In the genomic region with DNA sequence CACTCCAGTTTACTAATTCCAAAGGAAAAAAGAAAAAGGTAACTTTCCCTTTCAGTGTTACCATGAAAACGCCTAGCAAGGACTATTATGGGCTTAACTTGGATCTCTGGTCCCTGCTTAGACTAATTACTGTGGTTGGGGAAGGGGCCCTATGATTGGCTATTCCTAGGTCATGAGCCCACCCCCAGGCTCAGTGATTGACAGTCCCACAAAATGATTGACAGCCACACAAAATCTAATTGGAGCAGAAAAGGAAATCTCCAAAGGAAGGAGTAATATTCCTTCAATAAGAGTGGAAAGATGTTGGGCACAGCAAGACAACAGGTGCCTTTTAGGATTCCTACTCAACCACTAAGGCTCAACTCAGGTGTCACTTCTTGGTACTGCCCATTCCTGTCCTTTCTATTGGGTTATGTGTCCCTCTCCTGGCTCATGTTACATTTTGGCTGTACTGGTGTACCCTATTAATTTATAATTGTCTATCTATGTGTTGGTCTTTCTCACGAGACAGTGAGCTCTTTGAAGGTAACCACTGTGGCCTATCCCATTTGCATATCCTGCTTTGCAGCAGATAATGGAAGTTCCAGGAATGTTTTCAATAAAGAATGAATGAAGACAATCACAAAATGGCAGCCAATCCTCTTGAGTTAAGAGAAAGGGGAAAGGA, we compare ENCODE assay signal across 17 cellular contexts. TPM values are rescaled to one million over a fixed set of nuclear protein-coding genes. Genes with fewer than 3 reads are reported as not detected.
DNase-seq lines count a peak whose midpoint lies in the region; ATAC-seq, FAIRE-seq and TF ChIP-seq lines count a peak whose summit lies in the region.
"Had no signal": no experiment of that assay in that cellular context is flagged by ENCODE, and none has a peak within 500 bp of the region (broad histone marks: within the 10 kb centered on the region; RNA-seq: fewer than 3 reads in every experiment).

No MANE protein-coding gene starts in this region.

- DNase-seq in NCI-H526 (lab: John Stamatoyannopoulos, UW), result peak; percentile 9 to 30
- DNase-seq in NCI-H526 treated with DMSO at 0.1 percent for 48 hours (lab: John Stamatoyannopoulos, UW), result no peak
- no peak for DNase-seq in RWPE2 (ENCODE audit: low spot score)
- no peak for DNase-seq in H1 (ENCODE audit: low read depth in 1 of 2, low spot score in 2 of 2)
- DNase-seq in activated CD4-positive, alpha-beta T cell treated with anti-CD3 and anti-CD28 coated beads, Interleukin-2, amount 10 ng/mL, durations not matched to agents 24 days and 14 days, result no peak
- no peak for DNase-seq in stimulated activated naive CD8-positive, alpha-beta T cell treated with anti-CD3 and anti-CD28 coated beads, Interleukin-15, amount 100 ng/mL, for 72 hours
- DNase-seq: AML-193; Caco-2; CD8-positive, alpha-beta memory T cell; DND-41; GDM1 had no signal

- H4K5ac ChIP-seq in H1 (ENCODE audit: insufficient read length, low read depth, low read length), result no peak overlapping the region

- H2AFZ ChIP-seq in H1 (ENCODE audit: low read length), result no peak overlapping the region

- H3K56ac ChIP-seq in H1 (replicated peaks; ENCODE audit: insufficient read length, low read depth, low read length), result no peak overlapping the region

- no peak overlapping the region for H3K4me3 ChIP-seq in HUES48 (ENCODE audit: low read depth, low read length)
- H3K4me3 ChIP-seq in RWPE2 (ENCODE audit: severe bottlenecking), result no peak overlapping the region
- H3K4me3 ChIP-seq in H1 (ENCODE audit: extremely low read depth in 1 of 4, insufficient read depth in 2 of 4, low read depth in 3 of 4, low read length in 4 of 4), result no peak overlapping the region
- H3K4me3 ChIP-seq: BLaER1 had no signal

- no peak overlapping the region for H3K14ac ChIP-seq in H1 (ENCODE audit: insufficient read length)

- H3K4me2 ChIP-seq in H1 (ENCODE audit: insufficient read depth in 1 of 2, low read depth in 2 of 2, low read length in 2 of 2), result peak overlapping the region in 1 of 2 experiments; percentile 51; a peak in 1 of 4 replicates
- H3K4me2 ChIP-seq: BLaER1 had no signal

- no peaks in the 10 kb centered on the region for H3K9me3 Mint-ChIP-seq in activated CD4-positive, alpha-beta T cell treated with anti-CD3 and anti-CD28 coated beads, Interleukin-2, amount 10 ng/mL, durations not matched to agents 24 days and 14 days
- no peaks in the 10 kb centered on the region for H3K9me3 Mint-ChIP-seq in stimulated activated naive CD8-positive, alpha-beta T cell treated with anti-CD3 and anti-CD28 coated beads, Interleukin-15, amount 100 ng/mL, for 72 hours
- H3K9me3 Mint-ChIP-seq: CD8-positive, alpha-beta memory T cell had no signal

- 94% methylated on average over 2 of the region's 2 CpGs; no CpG with 5 or more reads in 1 of the 2 experiments for WGBS in H1 (ENCODE audit: extremely low coverage in 1 of 2, insufficient coverage in 1 of 2, insufficient read length in 1 of 2, insufficient replicate concordance in 2 of 2, low coverage in 1 of 2, low lambda C conversion rate in 2 of 2, missing lambda C conversion rate in 1 of 2), 2 experiments

- H3K23me2 ChIP-seq in H1 (ENCODE audit: low read depth, low read length), result peaks cover 4% of the 10 kb centered on the region; the same call in 1 of the 2 replicates

- no peak overlapping the region for H3K4ac ChIP-seq in H1 (replicated peaks; ENCODE audit: insufficient read length, low read depth, low read length)

- POLR2A ChIA-PET in H1 (lab: Charles Lee; ENCODE audit: partially characterized antibody), result no interaction called here

- H3K79me1 ChIP-seq in H1 (ENCODE audit: low read depth, low read length), result no peaks in the 10 kb centered on the region

- H3K23ac ChIP-seq in H1 (ENCODE audit: insufficient read length), result no peak overlapping the region

- no peak for TF ChIP-seq CTCF in RWPE2 (IDR thresholded peaks at IDR 0.05; ENCODE audit: poor library complexity, severe bottlenecking)
- TF ChIP-seq CTCF in H1 (IDR thresholded peaks at IDR 0.05; ENCODE audit: control extremely low read depth in 1 of 3, insufficient read depth in 1 of 3, low read depth in 1 of 3, low read length in 3 of 3), result no peak

- no peaks in the 10 kb centered on the region for H3K9me3 ChIP-seq in HUES48 (ENCODE audit: control insufficient read depth, insufficient read depth, low read length)
- H3K9me3 ChIP-seq in RWPE2 (ENCODE audit: severe bottlenecking), result no peaks in the 10 kb centered on the region
- no peaks in the 10 kb centered on the region for H3K9me3 ChIP-seq in H1 (ENCODE audit: insufficient read depth in 2 of 2, low read depth in 1 of 2, low read length in 1 of 2)
- H3K9me3 ChIP-seq: BLaER1, Caco-2 had no signal

- TF ChIP-seq RAD21 in H1 (IDR thresholded peaks at IDR 0.05 in 1 of 2, conservative IDR thresholded peaks at IDR 0.05 in 1 of 2; ENCODE audit: low read depth in 2 of 2, low read length in 2 of 2), result no peak

- no peak for TF ChIP-seq EP300 in H1 (IDR thresholded peaks at IDR 0.05; ENCODE audit: borderline replicate concordance in 1 of 2, low read depth in 2 of 2, low read length in 2 of 2)

- H4K91ac ChIP-seq in H1 (replicated peaks; ENCODE audit: insufficient read length, low read length), result no peak overlapping the region

- H3K4me1 ChIP-seq in HUES48 (ENCODE audit: control insufficient read depth, insufficient read depth, low read length) (peaks cover 35% of the 10 kb centered on the region), RWPE2 (ENCODE audit: insufficient read depth, poor library complexity, severe bottlenecking) (peaks cover 11% of the 10 kb centered on the region), H1 (replicated peaks in 1 of 4; ENCODE audit: control insufficient read depth in 3 of 4, insufficient read depth in 4 of 4, low read length in 3 of 4) (peaks cover 4 to 15% (median 9%) of the 10 kb centered on the region in 4 experiments; a peak in 6 of 7 replicates)

- no peak for ATAC-seq in RWPE2 (ENCODE audit: low read depth)
- no peak for ATAC-seq in stimulated activated naive CD8-positive, alpha-beta T cell treated with anti-CD3 and anti-CD28 coated beads, Interleukin-15, amount 100 ng/mL, for 72 hours
- ATAC-seq in HG03565 (IDR thresholded peaks at IDR 0.05; ENCODE audit: unreplicated experiment), result no peak
- ATAC-seq: HCT116 had no signal

- no peak overlapping the region for H2BK20ac ChIP-seq in H1 (ENCODE audit: low read length)

- no peak for FAIRE-seq in H1 (lab: Jason Lieb, UNC)
- FAIRE-seq: GM19239 had no signal

- no peak overlapping the region for H2BK120ac ChIP-seq in H1 (replicated peaks; ENCODE audit: low read depth, low read length)

- H3K27ac Mint-ChIP-seq in activated CD4-positive, alpha-beta T cell treated with anti-CD3 and anti-CD28 coated beads, Interleukin-2, amount 10 ng/mL, durations not matched to agents 24 days and 14 days, result no peak overlapping the region
- no peak overlapping the region for H3K27ac Mint-ChIP-seq in stimulated activated naive CD8-positive, alpha-beta T cell treated with anti-CD3 and anti-CD28 coated beads, Interleukin-15, amount 100 ng/mL, for 72 hours
- H3K27ac Mint-ChIP-seq: CD8-positive, alpha-beta memory T cell had no signal

- H3K4me1 Mint-ChIP-seq in activated CD4-positive, alpha-beta T cell treated with anti-CD3 and anti-CD28 coated beads, Interleukin-2, amount 10 ng/mL, durations not matched to agents 24 days and 14 days, result peaks cover 10% of the 10 kb centered on the region
- H3K4me1 Mint-ChIP-seq in stimulated activated naive CD8-positive, alpha-beta T cell treated with anti-CD3 and anti-CD28 coated beads, Interleukin-15, amount 100 ng/mL, for 72 hours, result peaks cover 13% of the 10 kb centered on the region

- H3K18ac ChIP-seq in H1 (ENCODE audit: extremely low read depth, low read length), result no peak overlapping the region

- no peaks in the 10 kb centered on the region for H3K36me3 Mint-ChIP-seq in activated CD4-positive, alpha-beta T cell treated with anti-CD3 and anti-CD28 coated beads, Interleukin-2, amount 10 ng/mL, durations not matched to agents 24 days and 14 days (ENCODE audit: low read depth)

- H4K20me1 ChIP-seq in H1 (replicated peaks in 1 of 2; ENCODE audit: control insufficient read depth in 1 of 2, insufficient read depth in 2 of 2, low read length in 2 of 2), result no peaks in the 10 kb centered on the region

- no peak overlapping the region for H3K4me3 Mint-ChIP-seq in activated CD4-positive, alpha-beta T cell treated with anti-CD3 and anti-CD28 coated beads, Interleukin-2, amount 10 ng/mL, durations not matched to agents 24 days and 14 days
- no peak overlapping the region for H3K4me3 Mint-ChIP-seq in stimulated activated naive CD8-positive, alpha-beta T cell treated with anti-CD3 and anti-CD28 coated beads, Interleukin-15, amount 100 ng/mL, for 72 hours
- H3K4me3 Mint-ChIP-seq: CD8-positive, alpha-beta memory T cell had no signal

- no peaks in the 10 kb centered on the region for H3K79me2 ChIP-seq in H1 (ENCODE audit: control insufficient read depth in 1 of 2, insufficient read depth in 2 of 2, low read length in 2 of 2)

- no peaks in the 10 kb centered on the region for H3K36me3 ChIP-seq in HUES48 (ENCODE audit: control insufficient read depth, insufficient read depth, low read length)
- no peaks in the 10 kb centered on the region for H3K36me3 ChIP-seq in RWPE2 (ENCODE audit: low read depth)
- no peaks in the 10 kb centered on the region for H3K36me3 ChIP-seq in H1 (ENCODE audit: control insufficient read depth in 2 of 4, insufficient read depth in 4 of 4, low read length in 3 of 4)
- H3K36me3 ChIP-seq: BLaER1 had no signal

- H3K27ac ChIP-seq in HUES48 (ENCODE audit: low read depth, low read length), result peak overlapping the region; percentile 59
- peak overlapping the region; percentile 23 for H3K27ac ChIP-seq in RWPE2 (ENCODE audit: poor library complexity, severe bottlenecking)
- H3K27ac ChIP-seq in H1 (ENCODE audit: low read depth, low read length), result no peak overlapping the region
- H3K27ac ChIP-seq: 22Rv1, BLaER1 had no signal

- peaks cover 21% of the 10 kb centered on the region for H3K27me3 Mint-ChIP-seq in activated CD4-positive, alpha-beta T cell treated with anti-CD3 and anti-CD28 coated beads, Interleukin-2, amount 10 ng/mL, durations not matched to agents 24 days and 14 days
- peaks cover 31% of the 10 kb centered on the region for H3K27me3 Mint-ChIP-seq in stimulated activated naive CD8-positive, alpha-beta T cell treated with anti-CD3 and anti-CD28 coated beads, Interleukin-15, amount 100 ng/mL, for 72 hours
- H3K27me3 Mint-ChIP-seq: CD8-positive, alpha-beta memory T cell had no signal

- CTCF ChIA-PET in H1 (lab: Charles Lee; ENCODE audit: partially characterized antibody), result interaction anchor here (0.7 to 3.4 kb wide), 7 partner anchors 9 to 84 kb away, joined by 3 to 12 read pairs (median 4); no protein-coding TSS in a partner anchor

- no peak overlapping the region for H2BK5ac ChIP-seq in H1 (ENCODE audit: low read depth, low read length)

- H2BK12ac ChIP-seq in H1 (ENCODE audit: low read depth, low read length), result peak overlapping the region; percentile 86

- H3K9ac ChIP-seq in HUES48 (ENCODE audit: low read depth, low read length) (no peak overlapping the region), H1 (replicated peaks in 1 of 4; ENCODE audit: extremely low read depth in 1 of 4, low read depth in 3 of 4, low read length in 3 of 4) (no peak overlapping the region)
- H3K9ac ChIP-seq: BLaER1 had no signal

- no peak overlapping the region for H2BK15ac ChIP-seq in H1 (ENCODE audit: low read length)

- intact Hi-C loops in activated CD4-positive, alpha-beta T cell treated with anti-CD3 and anti-CD28 coated beads, Interleukin-2, amount 10 ng/mL, durations not matched to agents 24 days and 14 days (cut with micrococcal nuclease), result no loop called here

- H3K27me3 ChIP-seq in HUES48 (ENCODE audit: control insufficient read depth, insufficient read depth, low read length), result peaks cover 8% of the 10 kb centered on the region
- no peaks in the 10 kb centered on the region for H3K27me3 ChIP-seq in RWPE2 (ENCODE audit: insufficient read depth, poor library complexity, severe bottlenecking)
- no peaks in the 10 kb centered on the region for H3K27me3 ChIP-seq in H1 (replicated peaks in 1 of 4; ENCODE audit: control insufficient read depth in 3 of 4, extremely low read depth in 1 of 4, insufficient read depth in 3 of 4, low read length in 3 of 4)

- H2AK5ac ChIP-seq in H1 (ENCODE audit: low read depth, low read length), result 0 out of 2 replicates have a peak overlapping the region, but pooled peaks have one; percentile 2

- no peak for TF ChIP-seq POLR2A in H1 (IDR thresholded peaks at IDR 0.05; ENCODE audit: control extremely low read depth in 1 of 2, low read depth in 2 of 2, low read length in 2 of 2)

- H4K8ac ChIP-seq in H1 (ENCODE audit: extremely low read depth, insufficient read depth, low read length), result no peak overlapping the region

RNA-seq across cellular contexts. Expression of a gene that starts 5.5 kb away (rescaled TPM):
- 91.2 and 112 TPM in 2 replicates for total RNA-seq in H1 (2021; fragmentation: NEBNext Ultra II Directional; extraction: Animal tissue kit (Norgen Biotek cat#: 25700))
- 21.8 and 25.0 TPM in 2 replicates for polyA plus RNA-seq in H1 (2011; rRNA removed)
- 30.4 TPM for polyA plus RNA-seq in H1 (2011; cell fraction: cytosol; rRNA removed)
- polyA plus RNA-seq in H1 (2011; cell fraction: nucleus; rRNA removed), result 45.8 TPM
- 34.7 to 45.5 TPM (median 41.2 TPM) in 4 replicates for polyA plus RNA-seq in H1 (2012, experiment 1 of 2)
- 1.9 TPM for polyA plus RNA-seq in H1 (2012, experiment 2 of 2)
- polyA plus RNA-seq in H1 (2013, experiment 1 of 2), result 37.2 TPM
- 37.2 TPM for polyA plus RNA-seq in H1 (2013, experiment 2 of 2)
- polyA minus RNA-seq in H1 (2011; rRNA and poly(A)+ RNA removed), result 85.4 and 136 TPM in 2 replicates
- polyA minus RNA-seq in H1 (2011; cell fraction: cytosol; rRNA and poly(A)+ RNA removed), result 81.0 TPM
- polyA minus RNA-seq in H1 (2011; cell fraction: nucleus; rRNA and poly(A)+ RNA removed), result 206 TPM
- total RNA-seq in activated CD4-positive, alpha-beta T cell treated with anti-CD3 and anti-CD28 coated beads, Interleukin-2, amount 10 ng/mL, durations not matched to agents 24 days and 14 days, result 36.7 and 45.1 TPM in 2 replicates

Comparison
In these comparisons a context has a peak if more than half of its experiments do, and no peak if none do; other contexts are left out.
1. DNase-seq: peak in NCI-H526 (2 of 2); none in NCI-H526 treated with DMSO at 0.1 percent for 48 hours (single experiment), RWPE2 (single experiment), H1 (0 of 2), activated CD4-positive, alpha-beta T cell treated with anti-CD3 and anti-CD28 coated beads, Interleukin-2, amount 10 ng/mL, durations not matched to agents 24 days and 14 days (single experiment) and stimulated activated naive CD8-positive, alpha-beta T cell treated with anti-CD3 and anti-CD28 coated beads, Interleukin-15, amount 100 ng/mL, for 72 hours (0 of 2).